Comparison of ENCODE assay signal across 8 cellular contexts in the genomic region with DNA sequence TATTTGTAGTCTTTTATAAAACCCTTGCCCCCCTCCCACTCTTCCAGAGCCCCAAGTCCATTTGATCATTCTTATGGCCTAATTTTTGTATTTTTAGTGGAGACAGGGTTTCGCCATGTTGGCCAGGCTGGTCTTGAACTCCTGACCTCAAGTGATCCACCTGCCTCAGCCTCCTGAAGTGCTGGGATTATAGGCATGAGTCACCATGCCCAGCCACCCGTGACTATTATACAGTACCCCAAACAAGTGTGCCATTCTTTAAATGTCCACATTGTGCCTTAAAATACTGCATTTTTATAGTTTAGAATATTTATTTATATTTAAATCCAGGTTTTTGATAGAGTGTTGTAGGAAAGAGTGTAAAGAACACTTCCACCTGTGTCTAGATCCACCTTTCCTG.
DNase-seq lines count a peak whose midpoint lies in the region; ATAC-seq, FAIRE-seq and TF ChIP-seq lines count a peak whose summit lies in the region.
"Not testable (repeated sequence)": the region's sequence is repeated elsewhere in the genome, so short reads cannot be mapped to it uniquely, and the experiment has no call there.

No MANE protein-coding gene starts in this region.

- H3K27me3 Mint-ChIP-seq in activated T-cell treated with anti-CD3 and anti-CD28 coated beads, Interleukin-2, amount 50 U/mL, for 72 hours (ENCODE audit: low read depth); chondrocyte (ENCODE audit: low read depth): not testable (repeated sequence)
- H3K27me3 Mint-ChIP-seq in immature natural killer cell (ENCODE audit: low read depth in 3 of 3): peaks cover 2 to 11% (median 8%) of the 10 kb centered on the region in 3 donors

- H3K36me3 ChIP-seq in A673 (ENCODE audit: insufficient read depth, low read length, poor library complexity, severe bottlenecking); SK-N-MC (ENCODE audit: insufficient read depth, low read length); neutrophil; subcutaneous abdominal adipose tissue (ENCODE audit: control insufficient read depth in 5 of 5, insufficient read depth in 5 of 5, low read length in 5 of 5): not testable (repeated sequence)

- H3K36me3 Mint-ChIP-seq in activated T-cell treated with anti-CD3 and anti-CD28 coated beads, Interleukin-2, amount 50 U/mL, for 72 hours (ENCODE audit: insufficient read depth in 2 of 2): peaks cover 11 to 12% of the 10 kb centered on the region in 2 donors
- H3K36me3 Mint-ChIP-seq in chondrocyte (ENCODE audit: low read depth); immature natural killer cell: not testable (repeated sequence)

- not testable (repeated sequence) for H3K27me3 ChIP-seq in A673 (replicated peaks; ENCODE audit: insufficient read depth, low read depth, low read length, poor library complexity); neutrophil; subcutaneous abdominal adipose tissue (ENCODE audit: control insufficient read depth in 5 of 5, insufficient read depth in 4 of 5, low read length in 5 of 5)

- H3K4me3 ChIP-seq in A673 (ENCODE audit: low read depth, low read length, poor library complexity, severe bottlenecking); SK-N-MC; subcutaneous abdominal adipose tissue (ENCODE audit: low read depth in 1 of 5, low read length in 5 of 5): not testable (repeated sequence)
- peak overlapping the region; percentile 24 to 39 for H3K4me3 ChIP-seq in neutrophil (ENCODE audit: low read depth in 1 of 2, low read length in 1 of 2)

- ATAC-seq in activated T-cell treated with anti-CD3 and anti-CD28 coated beads, Interleukin-2, amount 50 U/mL, for 72 hours (replicated peaks in 1 of 2): peak in 1 of 2 donors; percentile 1

- H3K4me1 ChIP-seq in A673 (ENCODE audit: insufficient read depth, low read length, poor library complexity, severe bottlenecking) (peaks cover 44% of the 10 kb centered on the region), neutrophil (ENCODE audit: control insufficient read depth in 1 of 2, insufficient read depth in 1 of 2, low read depth in 1 of 2, low read length in 1 of 2) (peaks cover 50 to 52% of the 10 kb centered on the region in 2 experiments), subcutaneous abdominal adipose tissue (ENCODE audit: control insufficient read depth in 5 of 5, insufficient read depth in 5 of 5, low read length in 5 of 5) (peaks cover 6 to 49% (median 41%) of the 10 kb centered on the region in 5 donors)

- FAIRE-seq in GM12891 (lab: Jason Lieb, UNC): not testable (repeated sequence)

- not testable (repeated sequence) for H3K9me3 ChIP-seq in A673 (ENCODE audit: low read depth, low read length, poor library complexity, severe bottlenecking); SK-N-MC (ENCODE audit: low read depth, low read length); neutrophil; subcutaneous abdominal adipose tissue (ENCODE audit: control insufficient read depth in 5 of 5, low read length in 5 of 5)

- H3K4me3 Mint-ChIP-seq in activated T-cell treated with anti-CD3 and anti-CD28 coated beads, Interleukin-2, amount 50 U/mL, for 72 hours: peak overlapping the region; percentile 51 to 93
- H3K4me3 Mint-ChIP-seq in chondrocyte (ENCODE audit: unreplicated experiment): not testable (repeated sequence)
- H3K4me3 Mint-ChIP-seq in immature natural killer cell: peak overlapping the region; percentile 68 to 80 (median 77)

- POLR2A ChIA-PET in A673 (lab: Charles Lee; ENCODE audit: low non-redundant PET): not testable (repeated sequence)

- H3K9me3 Mint-ChIP-seq in activated T-cell treated with anti-CD3 and anti-CD28 coated beads, Interleukin-2, amount 50 U/mL, for 72 hours; chondrocyte (ENCODE audit: low read depth); immature natural killer cell: not testable (repeated sequence)

- not testable (repeated sequence) for TF ChIP-seq POLR2A in GM12891 (IDR thresholded peaks at IDR 0.05; ENCODE audit: low read depth, low read length)

- H3K27ac ChIP-seq in A673 (ENCODE audit: low read depth, low read length, poor library complexity, severe bottlenecking) (peak overlapping the region; percentile 55), SK-N-MC (peak overlapping the region; percentile 88; the same call in 1 of the 2 replicates), neutrophil (peak overlapping the region; percentile 91), subcutaneous abdominal adipose tissue (ENCODE audit: low read depth, low read length) (peak overlapping the region; percentile 95)

- not testable (repeated sequence) for TF ChIP-seq CTCF in A673 (conservative IDR thresholded peaks at IDR 0.05; ENCODE audit: low read depth, low read length); chondrocyte (IDR thresholded peaks at IDR 0.05); neutrophil (IDR thresholded peaks at IDR 0.05)

- BruUV-seq in A673 (replicated peaks; lab: Mats Ljungman, UMichigan): not testable (repeated sequence)

- not testable (repeated sequence) for H3K9ac ChIP-seq in SK-N-MC (ENCODE audit: insufficient read length)
- peak overlapping the region in 3 of 5 donors; percentile 1 to 63 (median 48) for H3K9ac ChIP-seq in subcutaneous abdominal adipose tissue (ENCODE audit: low read length in 5 of 5)

- peak overlapping the region; percentile 100 for H3K27ac Mint-ChIP-seq in activated T-cell treated with anti-CD3 and anti-CD28 coated beads, Interleukin-2, amount 50 U/mL, for 72 hours
- peak overlapping the region; percentile 91 for H3K27ac Mint-ChIP-seq in chondrocyte (ENCODE audit: unreplicated experiment)
- peak overlapping the region; percentile 95 to 99 (median 98) for H3K27ac Mint-ChIP-seq in immature natural killer cell

- H3K4me1 Mint-ChIP-seq in activated T-cell treated with anti-CD3 and anti-CD28 coated beads, Interleukin-2, amount 50 U/mL, for 72 hours (ENCODE audit: low read depth): peaks cover 94% of the 10 kb centered on the region
- H3K4me1 Mint-ChIP-seq in chondrocyte (ENCODE audit: low read depth) (peaks cover 64% of the 10 kb centered on the region), immature natural killer cell (peaks cover 81 to 99% of the 10 kb centered on the region in 2 donors)

- CTCF ChIA-PET in A673 (lab: Charles Lee): not testable (repeated sequence)

- intact Hi-C loops in A673 (cut with micrococcal nuclease; ENCODE audit: unreplicated experiment): not testable (repeated sequence)

- DNase-seq in A673 (ENCODE audit: low spot score); GM12891 (ENCODE audit: insufficient read length, low spot score); SK-N-MC (ENCODE audit: low read depth, low spot score); activated T-cell treated with anti-CD3 and anti-CD28 coated beads, Interleukin-2, amount 50 U/mL, for 72 hours; chondrocyte (ENCODE audit: low spot score); immature natural killer cell: not testable (repeated sequence)

TF ChIP-seq in GM12891, 5 proteins besides CTCF, POLR2A, EP300 and RAD21:
- peak; percentile 29 for TF ChIP-seq PAX5 (IDR thresholded peaks at IDR 0.05; ENCODE audit: insufficient read depth, low read length, severe bottlenecking)
